ENCODE assay signal across 1 cellular context in genomic region chr17:77528516-77529327, GRCh38.
TF ChIP-seq lines count a peak whose summit lies in the region.

No MANE protein-coding gene starts in this region.

TF ChIP-seq in HEK293, 187 proteins besides CTCF, POLR2A, EP300 and RAD21 (continued from another document and continues in another):
- no peak for TF ChIP-seq PRDM6 (tag by site-specific recombination; IDR thresholded peaks at IDR 0.05)
- TF ChIP-seq ZNF155 (tag by site-specific recombination; IDR thresholded peaks at IDR 0.05) = no peak
- TF ChIP-seq ZFP69B (tag by site-specific recombination; IDR thresholded peaks at IDR 0.05) = peak; percentile 37; the same call in 1 of the 2 replicates
- TF ChIP-seq ZNF561 (tag by site-specific recombination; IDR thresholded peaks at IDR 0.05; ENCODE audit: borderline replicate concordance) = no peak
- peak; percentile 39; the same call in 1 of the 2 replicates for TF ChIP-seq ZNF837 (tag by site-specific recombination; IDR thresholded peaks at IDR 0.05)
- TF ChIP-seq ZNF530 (tag by site-specific recombination; IDR thresholded peaks at IDR 0.05; ENCODE audit: low read depth) = no peak
- TF ChIP-seq ZEB2 (tag by site-specific recombination; IDR thresholded peaks at IDR 0.05) = peak; percentile 70; the same call in 1 of the 2 replicates
- peak; percentile 61; the same call in 1 of the 2 replicates for TF ChIP-seq ZBTB11 (tag by site-specific recombination; conservative IDR thresholded peaks at IDR 0.05; ENCODE audit: low read depth)
- peak; percentile 66 for TF ChIP-seq ZNF449 (tag by site-specific recombination; IDR thresholded peaks at IDR 0.05)
- TF ChIP-seq MEIS1 (CRISPR knock-in tag; IDR thresholded peaks at IDR 0.05; ENCODE audit: borderline replicate concordance) = no peak
- TF ChIP-seq ZNF768 (tag by site-specific recombination; IDR thresholded peaks at IDR 0.05) = no peak
- TF ChIP-seq ZFHX2 (tag by site-specific recombination; conservative IDR thresholded peaks at IDR 0.05) = peak; percentile 83
- TF ChIP-seq ZNF398 (tag by site-specific recombination; IDR thresholded peaks at IDR 0.05) = peak; percentile 99
- no peak for TF ChIP-seq REPIN1 (tag by site-specific recombination; IDR thresholded peaks at IDR 0.05; ENCODE audit: low read depth)
- no peak for TF ChIP-seq ZNF112 (tag by site-specific recombination; IDR thresholded peaks at IDR 0.05)
- TF ChIP-seq ZNF626 (tag by site-specific recombination; IDR thresholded peaks at IDR 0.05) = no peak
- peak; percentile 98 for TF ChIP-seq ZNF777 (tag by site-specific recombination; IDR thresholded peaks at IDR 0.05; ENCODE audit: borderline replicate concordance)
- no peak for TF ChIP-seq TRIM28 (IDR thresholded peaks at IDR 0.05; ENCODE audit: borderline replicate concordance, low read length)
- no peak for TF ChIP-seq ZFP41 (tag by site-specific recombination; IDR thresholded peaks at IDR 0.05; ENCODE audit: borderline replicate concordance)
- TF ChIP-seq ZBTB7A (tag by site-specific recombination; IDR thresholded peaks at IDR 0.05; ENCODE audit: low read depth) = peak; percentile 38; the same call in 1 of the 2 replicates
- TF ChIP-seq ZBTB6 (tag by site-specific recombination; IDR thresholded peaks at IDR 0.05) = no peak
- TF ChIP-seq ZNF555 (tag by site-specific recombination; conservative IDR thresholded peaks at IDR 0.05) = no peak
- no peak for TF ChIP-seq ZNF214 (tag by site-specific recombination; IDR thresholded peaks at IDR 0.05; ENCODE audit: borderline replicate concordance)
- TF ChIP-seq PRDM10 (tag by site-specific recombination; IDR thresholded peaks at IDR 0.05) = peak; percentile 61
- peak; percentile 34 for TF ChIP-seq SP2 (tag by site-specific recombination; IDR thresholded peaks at IDR 0.05)
- no peak for TF ChIP-seq ZNF184 (tag by site-specific recombination; IDR thresholded peaks at IDR 0.05)
- no peak for TF ChIP-seq MYNN (tag by site-specific recombination; IDR thresholded peaks at IDR 0.05; ENCODE audit: borderline replicate concordance)
- TF ChIP-seq GLI4 (tag by site-specific recombination; IDR thresholded peaks at IDR 0.05) = no peak
- no peak for TF ChIP-seq HOXD13 (CRISPR knock-in tag; IDR thresholded peaks at IDR 0.05; ENCODE audit: borderline replicate concordance)
- 0 out of 2 replicates have a peak, but pooled peaks have one; percentile 48 for TF ChIP-seq ZNF366 (tag by site-specific recombination; conservative IDR thresholded peaks at IDR 0.05)
- peak; percentile 46; the same call in 1 of the 2 replicates for TF ChIP-seq ZNF394 (tag by site-specific recombination; IDR thresholded peaks at IDR 0.05; ENCODE audit: borderline replicate concordance)
- no peak for TF ChIP-seq ZNF24 (tag by site-specific recombination; IDR thresholded peaks at IDR 0.05)
- no peak for TF ChIP-seq INSM2 (tag by site-specific recombination; IDR thresholded peaks at IDR 0.05)
- no peak for TF ChIP-seq ZNF529 (tag by site-specific recombination; IDR thresholded peaks at IDR 0.05; ENCODE audit: insufficient replicate concordance)
- TF ChIP-seq GFI1B (tag by site-specific recombination; IDR thresholded peaks at IDR 0.05) = no peak
- TF ChIP-seq ZNF654 (tag by site-specific recombination; IDR thresholded peaks at IDR 0.05; ENCODE audit: low read depth) = no peak
- TF ChIP-seq ZBTB21 (tag by site-specific recombination; IDR thresholded peaks at IDR 0.05) = no peak
- TF ChIP-seq BCL11A (tag by site-specific recombination; IDR thresholded peaks at IDR 0.05; ENCODE audit: low read depth) = no peak
- no peak for TF ChIP-seq ZNF362 (tag by site-specific recombination; IDR thresholded peaks at IDR 0.05)
- peak; percentile 90 for TF ChIP-seq PATZ1 (tag by site-specific recombination; IDR thresholded peaks at IDR 0.05)
- no peak for TF ChIP-seq ZNF146 (tag by site-specific recombination; IDR thresholded peaks at IDR 0.05)
- TF ChIP-seq ZBTB1 (tag by site-specific recombination; IDR thresholded peaks at IDR 0.05) = no peak
- TF ChIP-seq GLIS2 (tag by site-specific recombination; IDR thresholded peaks at IDR 0.05) = peak; percentile 58
- no peak for TF ChIP-seq ZNF776 (tag by site-specific recombination; IDR thresholded peaks at IDR 0.05; ENCODE audit: borderline replicate concordance)
- no peak for TF ChIP-seq ZNF629 (tag by site-specific recombination; IDR thresholded peaks at IDR 0.05)
